1 cellular context compared by ENCODE assay signal in genomic region chr1:48019714-48020315, GRCh38.
TF ChIP-seq lines count a peak whose summit lies in the region.

No MANE protein-coding gene starts in this region.

TF ChIP-seq in HepG2, 621 proteins besides CTCF, POLR2A, EP300 and RAD21 (continued from another document):
- TF ChIP-seq MAFK (conservative IDR thresholded peaks at IDR 0.05 in 1 of 2, IDR thresholded peaks at IDR 0.05 in 1 of 2; ENCODE audit: low read length in 2 of 2): no peak
- no peak for TF ChIP-seq CSRNP2 (CRISPR knock-in tag; conservative IDR thresholded peaks at IDR 0.05; ENCODE audit: low read depth)
- no peak for TF ChIP-seq THRA (CRISPR knock-in tag; IDR thresholded peaks at IDR 0.05; ENCODE audit: borderline replicate concordance)
- TF ChIP-seq STAT5B (CRISPR knock-in tag; IDR thresholded peaks at IDR 0.05): no peak
- TF ChIP-seq GFI1 (CRISPR knock-in tag; IDR thresholded peaks at IDR 0.05; ENCODE audit: borderline replicate concordance): no peak
- TF ChIP-seq CHD4 (IDR thresholded peaks at IDR 0.05; ENCODE audit: borderline replicate concordance, low read length): no peak
- TF ChIP-seq CREB3 (CRISPR knock-in tag; IDR thresholded peaks at IDR 0.05): no peak
- TF ChIP-seq PBX3 (CRISPR knock-in tag; IDR thresholded peaks at IDR 0.05; ENCODE audit: borderline replicate concordance): no peak
- no peak for TF ChIP-seq ZNF513 (CRISPR knock-in tag; conservative IDR thresholded peaks at IDR 0.05)
- no peak for TF ChIP-seq PTBP1 (IDR thresholded peaks at IDR 0.05; ENCODE audit: low read depth, low read length, poor library complexity, severe bottlenecking)
- no peak for TF ChIP-seq DMAP1 (CRISPR knock-in tag; IDR thresholded peaks at IDR 0.05)
